Comparison of ENCODE assay signal across 1 cellular context in genomic region chr2:112661656-112662305, GRCh38.
TF ChIP-seq lines count a peak whose summit lies in the region.

No MANE protein-coding gene starts in this region.

TF ChIP-seq in endothelial cell of umbilical vein, 7 proteins besides CTCF, POLR2A, EP300 and RAD21 (continued from another document):
- no peak for TF ChIP-seq EZH2 (IDR thresholded peaks at IDR 0.05; ENCODE audit: borderline replicate concordance, low read depth, low read length, severe bottlenecking)
- no peak for TF ChIP-seq MAX (IDR thresholded peaks at IDR 0.05; ENCODE audit: insufficient read depth, insufficient read length)
- no peak for TF ChIP-seq JUN (IDR thresholded peaks at IDR 0.05; ENCODE audit: borderline replicate concordance, insufficient read depth, insufficient read length, low read depth)
